Comparison of ENCODE assay signal across 8 cellular contexts in genomic region chr3:120450914-120451669, GRCh38. TPM values are rescaled to one million over a fixed set of nuclear protein-coding genes. Genes with fewer than 3 reads are reported as not detected.
DNase-seq lines count a peak whose midpoint lies in the region; ATAC-seq and TF ChIP-seq lines count a peak whose summit lies in the region.

Gene FSTL1 (minus strand): TSS chr3:120450992. CDS start chr3:120450746, 246 bp downstream.

- H3K9me3 ChIP-seq in CD8-positive, alpha-beta memory T cell (ENCODE audit: low read length), result no peaks in the 10 kb centered on the region
- H3K9me3 ChIP-seq in spleen, result peaks cover 0 to 12% (median 3%) of the 10 kb centered on the region in 8 donors

- no peaks in the 10 kb centered on the region for H3K36me3 ChIP-seq in CD8-positive, alpha-beta memory T cell (ENCODE audit: insufficient read depth, low read length)
- H3K36me3 ChIP-seq in spleen, result no peaks in the 10 kb centered on the region

- peaks cover 7% of the 10 kb centered on the region for H3K27me3 ChIP-seq in CD8-positive, alpha-beta memory T cell (ENCODE audit: insufficient read depth, low read length, poor library complexity, severe bottlenecking)
- peaks cover 0 to 50% (median 21%) of the 10 kb centered on the region in 7 donors for H3K27me3 ChIP-seq in spleen (replicated peaks in 1 of 7)

- TF ChIP-seq CTCF in spleen (IDR thresholded peaks at IDR 0.05 in 8 of 11, conservative IDR thresholded peaks at IDR 0.05 in 3 of 11), result no peak

- no peak within 1 kb of the TSS for H3K27ac ChIP-seq in CD8-positive, alpha-beta memory T cell (ENCODE audit: low read depth, low read length)
- H3K27ac ChIP-seq in cingulate gyrus (ENCODE audit: low read depth, low read length), result peak within 1 kb of the TSS; percentile 52
- H3K27ac ChIP-seq in spleen, result peak within 1 kb of the TSS; percentile 14 to 84 (median 79)

- peaks cover 10 to 18% (median 15%) of the 10 kb centered on the region in 3 donors for H3K4me1 Mint-ChIP-seq in CD8-positive, alpha-beta memory T cell

- intact Hi-C loops in spleen (cut with DNase I; ENCODE audit: low total_unique reads), result no loop called here

- no peak for DNase-seq in CD8-positive, alpha-beta memory T cell
- DNase-seq in LHCN-M2 (ENCODE audit: low read depth) (peak; percentile 43), kidney glomerular epithelial cell (lab: John Stamatoyannopoulos, UW) (peak; percentile 19), spleen (peak; percentile 75), NCI-H146 (lab: John Stamatoyannopoulos, UW) (no peak)

- H3K27ac Mint-ChIP-seq in CD8-positive, alpha-beta memory T cell, result peak within 1 kb of the TSS in 2 of 8 donors; percentile 9 to 66

- no peak within 1 kb of the TSS for H3K4me3 ChIP-seq in CD8-positive, alpha-beta memory T cell (ENCODE audit: low read length)
- peak within 1 kb of the TSS; percentile 53 to 78 (median 62) for H3K4me3 ChIP-seq in spleen

- POLR2A ChIA-PET in CD8-positive, alpha-beta memory T cell (lab: Charles Lee), result no interaction called here

- ATAC-seq in HG03520 (IDR thresholded peaks at IDR 0.05; ENCODE audit: unreplicated experiment) (no peak), HG02571 (IDR thresholded peaks at IDR 0.05; ENCODE audit: unreplicated experiment) (no peak)

- WGBS in spleen, 5 donors, result 9 to 23% (median 14%) methylated on average over 31 to 67 of the region's 67 CpGs

- peaks cover 0 to 4% (median 0%) of the 10 kb centered on the region in 3 donors for H3K36me3 Mint-ChIP-seq in CD8-positive, alpha-beta memory T cell

- H3K4me3 Mint-ChIP-seq in CD8-positive, alpha-beta memory T cell, result peak within 1 kb of the TSS; percentile 59 to 85 (median 79)

- H3K9me3 Mint-ChIP-seq in CD8-positive, alpha-beta memory T cell, result peaks cover 0 to 5% (median 0%) of the 10 kb centered on the region in 5 donors

- no peaks in the 10 kb centered on the region for H3K4me1 ChIP-seq in CD8-positive, alpha-beta memory T cell (ENCODE audit: insufficient read depth, low read length)
- H3K4me1 ChIP-seq in spleen, result peaks cover 0 to 26% (median 15%) of the 10 kb centered on the region in 6 donors

- CTCF ChIA-PET in CD8-positive, alpha-beta memory T cell (lab: Charles Lee), result no interaction called here

- no peak for TF ChIP-seq POLR2A in spleen (IDR thresholded peaks at IDR 0.05)

- peaks cover 27 to 70% of the 10 kb centered on the region in 2 donors for H3K27me3 Mint-ChIP-seq in CD8-positive, alpha-beta memory T cell

RNA-seq across cellular contexts. Expression of gene FSTL1, which starts in this region (rescaled TPM):
- total RNA-seq in CD8-positive, alpha-beta memory T cell, result under 1 TPM; 0.09 to 0.53 TPM
- not detected for polyA plus RNA-seq in CD8-positive, alpha-beta memory T cell
- total RNA-seq in LHCN-M2 (2014; rRNA removed) (194 and 212 TPM in 2 replicates), spleen (100 to 1,000 TPM in 5 of 7 donors, 10 to 100 TPM in 2; 84.4 to 228 (median 115) TPM)
- 289 TPM for polyA plus RNA-seq in LHCN-M2 (2012)
- 10 to 100 TPM in 2 of 3 donors, 1 to 10 TPM in 1; 6.7 to 18.1 (median 17.9) TPM for polyA plus RNA-seq in spleen

Comparison
In these comparisons a context has a peak if more than half of its experiments do, and no peak if none do; other contexts are left out.
1. RNA of gene FSTL1 (total RNA-seq): 194 to 212 TPM in LHCN-M2 and 84.4 to 228 TPM in spleen; 0.09 to 0.53 TPM in CD8-positive, alpha-beta memory T cell; every median in the first group is over 10 times any median in the second.
2. DNase-seq: peak in LHCN-M2 (single experiment), kidney glomerular epithelial cell (single experiment) and spleen (single experiment); none in CD8-positive, alpha-beta memory T cell (0 of 5) and NCI-H146 (single experiment).